Comparison of ENCODE assay signal across 3 cellular contexts in genomic region chr14:87575378-87575777, GRCh38.
"Had no signal": no experiment of that assay in that cellular context is flagged by ENCODE, and none has a peak within 500 bp of the region (broad histone marks: within the 10 kb centered on the region; RNA-seq: fewer than 3 reads in every experiment).

No MANE protein-coding gene starts in this region.

- DNase-seq: GDM1, GF-D8 had no signal

- H3K4me3 ChIP-seq: GM12878 had no signal
